ENCODE assay signal across 27 cellular contexts in genomic region chr9:125574136-125574877, GRCh38.
"Had no signal": no experiment of that assay in that cellular context is flagged by ENCODE, and none has a peak within 500 bp of the region (broad histone marks: within the 10 kb centered on the region; RNA-seq: fewer than 3 reads in every experiment).

No MANE protein-coding gene starts in this region.

- H3K27me3 Mint-ChIP-seq: activated CD4-positive, alpha-beta T cell treated with anti-CD3 and anti-CD28 coated beads, Interleukin-2, amount 10 ng/mL, durations not matched to agents 24 days and 14 days; activated naive CD4-positive, alpha-beta T cell treated with anti-CD3 and anti-CD28 coated beads, Interleukin-2, amount 50 U/mL, for 24 hours; activated T-cell treated with anti-CD3 and anti-CD28 coated beads, Interleukin-2, amount 50 U/mL, for 24 hours; brain had no signal

- H3K4me3 ChIP-seq: MG63, SJCRH30, SK-N-MC had no signal

- H3K36me3 ChIP-seq: MG63 had no signal

- H3K4me3 Mint-ChIP-seq: activated CD4-positive, alpha-beta T cell treated with anti-CD3 and anti-CD28 coated beads, Interleukin-2, amount 10 ng/mL, durations not matched to agents 24 days and 14 days; activated CD8-positive, alpha-beta T cell treated with anti-CD3 and anti-CD28 coated beads, Interleukin-2, amount 10 ng/mL, durations not matched to agents 7 days and 5 days; activated naive CD4-positive, alpha-beta T cell treated with anti-CD3 and anti-CD28 coated beads, Interleukin-2, amount 50 U/mL, for 24 hours; activated T-cell treated with anti-CD3 and anti-CD28 coated beads, Interleukin-2, amount 50 U/mL, for 24 hours; brain; T-helper 1 cell treated with Interleukin-12 subunit alpha and Interleukin-12 subunit beta and Interleukin-4 antibody, amounts not matched to agents 30 μg/mL and 1 μg/mL, for 36 hours; T-helper 2 cell treated with Interferon-gamma antibody and Interleukin-4, amounts not matched to agents 5 μg/mL and 100 μg/mL, for 36 hours had no signal

- H3K27ac Mint-ChIP-seq: activated CD4-positive, alpha-beta T cell treated with anti-CD3 and anti-CD28 coated beads, Interleukin-2, amount 10 ng/mL, durations not matched to agents 24 days and 14 days; activated CD8-positive, alpha-beta T cell treated with anti-CD3 and anti-CD28 coated beads, Interleukin-2, amount 10 ng/mL, durations not matched to agents 7 days and 5 days; activated naive CD4-positive, alpha-beta T cell treated with anti-CD3 and anti-CD28 coated beads, Interleukin-2, amount 50 U/mL, for 24 hours; activated T-cell treated with anti-CD3 and anti-CD28 coated beads, Interleukin-2, amount 50 U/mL, for 24 hours; activated T-helper 2 cell treated with anti-CD3 and anti-CD28 coated beads, Interferon-gamma antibody, Interleukin-2, Interleukin-4, amounts not matched to agents 10 μg/mL and 5 μg/mL and 100 μg/mL, durations not matched to agents 14 hours and 24 hours and 36 hours; T-helper 1 cell treated with Interleukin-12 subunit alpha and Interleukin-12 subunit beta and Interleukin-4 antibody, amounts not matched to agents 30 μg/mL and 1 μg/mL, for 36 hours; T-helper 2 cell treated with Interferon-gamma antibody and Interleukin-4, amounts not matched to agents 5 μg/mL and 100 μg/mL, for 36 hours had no signal

- H3K27ac ChIP-seq: SJCRH30, SK-N-MC had no signal

- H3K4me1 ChIP-seq: SJCRH30 had no signal

- H3K27me3 ChIP-seq: MG63, SJCRH30 had no signal

- DNase-seq: activated CD4-positive, alpha-beta T cell treated with anti-CD3 and anti-CD28 coated beads, Interleukin-2, amount 10 ng/mL, durations not matched to agents 24 days and 14 days; activated CD4-positive, alpha-beta T cell treated with anti-CD3 and anti-CD28 coated beads, Interleukin-2, amount 50 U/mL, for 4 hours; activated CD8-positive, alpha-beta T cell treated with anti-CD3 and anti-CD28 coated beads, Interleukin-2, amount 10 ng/mL, durations not matched to agents 7 days and 5 days; activated gamma-delta T cell; activated naive CD4-positive, alpha-beta T cell treated with Interleukin-2 at 50 U/mL for 16 hours; activated T-cell treated with anti-CD3 and anti-CD28 coated beads, Interleukin-2, amount 50 U/mL, for 24 hours; anterior cingulate cortex; caudate nucleus; cerebellar nuclear complex; MG63; NCI-H1048; NCI-H1105 treated with DMSO at 0.1 percent for 48 hours; NCI-H1436; NCI-H1694; NCI-H1930; NCI-H2081 treated with DMSO at 0.1 percent for 48 hours; NCI-H226; NCI-H524 treated with DMSO at 0.1 percent for 48 hours; SHP77; SJCRH30 had no signal

- H3K4me1 Mint-ChIP-seq: activated CD4-positive, alpha-beta T cell treated with anti-CD3 and anti-CD28 coated beads, Interleukin-2, amount 10 ng/mL, durations not matched to agents 24 days and 14 days; activated naive CD4-positive, alpha-beta T cell treated with anti-CD3 and anti-CD28 coated beads, Interleukin-2, amount 50 U/mL, for 24 hours; brain had no signal

- ATAC-seq: activated CD8-positive, alpha-beta T cell treated with anti-CD3 and anti-CD28 coated beads, Interleukin-2, amount 10 ng/mL, durations not matched to agents 7 days and 5 days; Panc1 had no signal

- H3K9me3 ChIP-seq: MG63 had no signal
